Comparison of ENCODE assay signal across 15 cellular contexts in genomic region chr13:107860284-107860683, GRCh38.
DNase-seq lines count a peak whose midpoint lies in the region; TF ChIP-seq lines count a peak whose summit lies in the region.
"Had no signal": no experiment of that assay in that cellular context is flagged by ENCODE, and none has a peak within 500 bp of the region (broad histone marks: within the 10 kb centered on the region; RNA-seq: fewer than 3 reads in every experiment).

No MANE protein-coding gene starts in this region.

- H3K27ac ChIP-seq in mesendoderm (ENCODE audit: low read depth, low read length) (no peak overlapping the region), coronary artery (no peak overlapping the region)
- H3K27ac ChIP-seq: BLaER1 treated with 17β-estradiol and CSF1 and Interleukin-3, amounts not matched to agents 10 nM and 100 nM; C4-2B had no signal

- TF ChIP-seq CTCF in BE2C (IDR thresholded peaks at IDR 0.05; ENCODE audit: low read depth, low read length) = no peak
- no peak for TF ChIP-seq CTCF in lower leg skin (IDR thresholded peaks at IDR 0.05)
- TF ChIP-seq CTCF in coronary artery (IDR thresholded peaks at IDR 0.05) = no peak

- no peak overlapping the region for H3K23ac ChIP-seq in mesendoderm (ENCODE audit: low read length)

- peak overlapping the region; percentile 76 for H4K8ac ChIP-seq in mesendoderm (ENCODE audit: low read depth, low read length)

- no CpG with 5 or more reads among the region's 3 CpGs for WGBS in mesendoderm (ENCODE audit: extremely low coverage, insufficient coverage, low lambda C conversion rate)
- 81 to 91% methylated on average over 3 of the region's 3 CpGs for WGBS in lower leg skin, 2 donors

- H3K27me3 ChIP-seq in BE2C (no peaks in the 10 kb centered on the region), mesendoderm (ENCODE audit: insufficient read depth, low read length, poor library complexity) (no peaks in the 10 kb centered on the region)
- H3K27me3 ChIP-seq: BLaER1 treated with 17β-estradiol and CSF1 and Interleukin-3, amounts not matched to agents 10 nM and 100 nM had no signal

- H4K5ac ChIP-seq in mesendoderm (ENCODE audit: low read length) = no peak overlapping the region

- peaks cover 39% of the 10 kb centered on the region for H3K36me3 ChIP-seq in BE2C
- H3K36me3 ChIP-seq in mesendoderm (ENCODE audit: control insufficient read depth, insufficient read depth, low read length) = no peaks in the 10 kb centered on the region
- H3K36me3 ChIP-seq: BLaER1 treated with 17β-estradiol and CSF1 and Interleukin-3, amounts not matched to agents 10 nM and 100 nM had no signal

- no peak overlapping the region for H3K18ac ChIP-seq in mesendoderm (ENCODE audit: low read length)

- no peak for TF ChIP-seq POLR2A in lower leg skin (IDR thresholded peaks at IDR 0.05)

- H3K9ac ChIP-seq in mesendoderm (ENCODE audit: low read length) = no peak overlapping the region
- H3K9ac ChIP-seq: BLaER1 treated with 17β-estradiol and CSF1 and Interleukin-3, amounts not matched to agents 10 nM and 100 nM had no signal

- intact Hi-C loops in lower leg skin (cut with DNase I; ENCODE audit: low total_unique reads) = no loop called here

- no peak overlapping the region for H2BK15ac ChIP-seq in mesendoderm (replicated peaks; ENCODE audit: low read depth)

- H3K4me1 ChIP-seq in BE2C = peaks cover 15% of the 10 kb centered on the region
- peaks cover 3% of the 10 kb centered on the region for H3K4me1 ChIP-seq in mesendoderm (ENCODE audit: control insufficient read depth, low read depth, low read length)
- H3K4me1 ChIP-seq: BLaER1 treated with 17β-estradiol and CSF1 and Interleukin-3, amounts not matched to agents 10 nM and 100 nM; Caco-2 had no signal

- no peak overlapping the region for H2AK5ac ChIP-seq in mesendoderm (ENCODE audit: low read length)

- DNase-seq in BE2C (peak; percentile 51), SK-N-DZ (ENCODE audit: low spot score) (peak; percentile 87), mesendoderm (no peak), lower leg skin (ENCODE audit: low spot score in 2 of 2) (no peak), coronary artery (ENCODE audit: low spot score) (no peak)
- DNase-seq: 8988T; ACHN; Caco-2; Calu3; CD4-positive, alpha-beta T cell; CD8-positive, alpha-beta T cell; DMS79 treated with DMSO at 0.1 percent for 48 hours; GF-D8 had no signal

- H2BK120ac ChIP-seq in mesendoderm (ENCODE audit: low read depth, low read length) = no peak overlapping the region

- no peak overlapping the region for H3K4ac ChIP-seq in mesendoderm (ENCODE audit: low read depth, low read length)

- peaks cover 11% of the 10 kb centered on the region for H3K79me1 ChIP-seq in mesendoderm (ENCODE audit: low read length)

- H3K79me2 ChIP-seq in mesendoderm (ENCODE audit: control insufficient read depth, insufficient read depth, low read length) = peaks cover 32% of the 10 kb centered on the region

- no peak overlapping the region for H3K4me2 ChIP-seq in mesendoderm (ENCODE audit: low read length)
- H3K4me2 ChIP-seq: BLaER1 treated with 17β-estradiol and CSF1 and Interleukin-3, amounts not matched to agents 10 nM and 100 nM had no signal

- H2BK5ac ChIP-seq in mesendoderm (ENCODE audit: low read length) = no peak overlapping the region

- H3K9me3 ChIP-seq in BE2C = peaks cover 5% of the 10 kb centered on the region; the same call in 1 of the 2 replicates
- H3K9me3 ChIP-seq: Caco-2 had no signal

- peak overlapping the region; percentile 9; the same call in 1 of the 2 replicates for H3K4me3 ChIP-seq in BE2C (ENCODE audit: low read depth, low read length)
- no peak overlapping the region for H3K4me3 ChIP-seq in mesendoderm (ENCODE audit: low read length)
- no peak overlapping the region for H3K4me3 ChIP-seq in lower leg skin (ENCODE audit: low read depth, poor library complexity, severe bottlenecking)
- H3K4me3 ChIP-seq in coronary artery = no peak overlapping the region
- H3K4me3 ChIP-seq: BLaER1 treated with 17β-estradiol and CSF1 and Interleukin-3, amounts not matched to agents 10 nM and 100 nM had no signal

- H3K56ac ChIP-seq in mesendoderm (ENCODE audit: low read length) = no peak overlapping the region

Comparison
In these comparisons a context has a peak if more than half of its experiments do, and no peak if none do; other contexts are left out.
1. DNase-seq: peak in BE2C (single experiment) and SK-N-DZ (single experiment); none in mesendoderm (single experiment), lower leg skin (0 of 2) and coronary artery (single experiment).